Comparison of ENCODE assay signal across 1 cellular context in genomic region chrX:39730671-39731389, GRCh38.
TF ChIP-seq lines count a peak whose summit lies in the region.

No MANE protein-coding gene starts in this region.

TF ChIP-seq in HEK293, 187 proteins besides CTCF, POLR2A, EP300 and RAD21 (continued from another document and continues in another):
- TF ChIP-seq PRDM2 (tag by site-specific recombination; IDR thresholded peaks at IDR 0.05; ENCODE audit: borderline replicate concordance) (no peak), ZEB2 (tag by site-specific recombination; IDR thresholded peaks at IDR 0.05) (0 out of 2 replicates have a peak, but pooled peaks have one; percentile 26), ZNF274 (IDR thresholded peaks at IDR 0.05; ENCODE audit: low read length) (no peak), ZNF274 (tag by site-specific recombination; IDR thresholded peaks at IDR 0.05; ENCODE audit: borderline replicate concordance) (no peak), ZNF133 (tag by site-specific recombination; IDR thresholded peaks at IDR 0.05) (no peak), KLF1 (tag by site-specific recombination; IDR thresholded peaks at IDR 0.05) (peak; percentile 14; the same call in 1 of the 2 replicates), KLF8 (tag by site-specific recombination; IDR thresholded peaks at IDR 0.05) (no peak), ZNF223 (tag by site-specific recombination; IDR thresholded peaks at IDR 0.05) (no peak), EGR2 (tag by site-specific recombination; IDR thresholded peaks at IDR 0.05; ENCODE audit: low read depth) (0 out of 2 replicates have a peak, but pooled peaks have one; percentile 5), ZNF391 (tag by site-specific recombination; IDR thresholded peaks at IDR 0.05; ENCODE audit: borderline replicate concordance, low read depth) (no peak), ZNF202 (tag by site-specific recombination; IDR thresholded peaks at IDR 0.05; ENCODE audit: borderline replicate concordance) (no peak), FEZF1 (tag by site-specific recombination; IDR thresholded peaks at IDR 0.05) (peak; percentile 39; the same call in 1 of the 2 replicates), ZNF549 (tag by site-specific recombination; IDR thresholded peaks at IDR 0.05) (no peak), WT1 (tag by site-specific recombination; IDR thresholded peaks at IDR 0.05) (no peak), SP7 (tag by site-specific recombination; IDR thresholded peaks at IDR 0.05) (peak; percentile 10), ZNF48 (tag by site-specific recombination; IDR thresholded peaks at IDR 0.05) (no peak), YY2 (tag by site-specific recombination; IDR thresholded peaks at IDR 0.05) (no peak), ZNF37A (tag by site-specific recombination; IDR thresholded peaks at IDR 0.05) (no peak), TCF7L2 (IDR thresholded peaks at IDR 0.05; ENCODE audit: borderline replicate concordance, low read depth, low read length) (peak; percentile 60; the same call in 1 of the 2 replicates), ELK4 (IDR thresholded peaks at IDR 0.05; ENCODE audit: borderline replicate concordance, low read depth, low read length) (no peak), OSR2 (tag by site-specific recombination; IDR thresholded peaks at IDR 0.05) (no peak), ZBTB7A (tag by site-specific recombination; IDR thresholded peaks at IDR 0.05; ENCODE audit: low read depth) (no peak), SP3 (tag by site-specific recombination; IDR thresholded peaks at IDR 0.05) (no peak), ZNF560 (tag by site-specific recombination; IDR thresholded peaks at IDR 0.05; ENCODE audit: borderline replicate concordance) (no peak), ZNF561 (tag by site-specific recombination; IDR thresholded peaks at IDR 0.05; ENCODE audit: borderline replicate concordance) (peak; percentile 35; the same call in 1 of the 2 replicates), ZNF701 (tag by site-specific recombination; IDR thresholded peaks at IDR 0.05) (no peak), ZFHX2 (tag by site-specific recombination; conservative IDR thresholded peaks at IDR 0.05) (peak; percentile 41), ZIC2 (tag by site-specific recombination; IDR thresholded peaks at IDR 0.05) (peak; percentile 88), ZNF266 (tag by site-specific recombination; IDR thresholded peaks at IDR 0.05; ENCODE audit: low read depth) (no peak), ZNF76 (tag by site-specific recombination; IDR thresholded peaks at IDR 0.05; ENCODE audit: borderline replicate concordance, low read depth) (no peak), ZNF433 (tag by site-specific recombination; IDR thresholded peaks at IDR 0.05; ENCODE audit: low read depth) (no peak)
- TF ChIP-seq, protein P1, sequence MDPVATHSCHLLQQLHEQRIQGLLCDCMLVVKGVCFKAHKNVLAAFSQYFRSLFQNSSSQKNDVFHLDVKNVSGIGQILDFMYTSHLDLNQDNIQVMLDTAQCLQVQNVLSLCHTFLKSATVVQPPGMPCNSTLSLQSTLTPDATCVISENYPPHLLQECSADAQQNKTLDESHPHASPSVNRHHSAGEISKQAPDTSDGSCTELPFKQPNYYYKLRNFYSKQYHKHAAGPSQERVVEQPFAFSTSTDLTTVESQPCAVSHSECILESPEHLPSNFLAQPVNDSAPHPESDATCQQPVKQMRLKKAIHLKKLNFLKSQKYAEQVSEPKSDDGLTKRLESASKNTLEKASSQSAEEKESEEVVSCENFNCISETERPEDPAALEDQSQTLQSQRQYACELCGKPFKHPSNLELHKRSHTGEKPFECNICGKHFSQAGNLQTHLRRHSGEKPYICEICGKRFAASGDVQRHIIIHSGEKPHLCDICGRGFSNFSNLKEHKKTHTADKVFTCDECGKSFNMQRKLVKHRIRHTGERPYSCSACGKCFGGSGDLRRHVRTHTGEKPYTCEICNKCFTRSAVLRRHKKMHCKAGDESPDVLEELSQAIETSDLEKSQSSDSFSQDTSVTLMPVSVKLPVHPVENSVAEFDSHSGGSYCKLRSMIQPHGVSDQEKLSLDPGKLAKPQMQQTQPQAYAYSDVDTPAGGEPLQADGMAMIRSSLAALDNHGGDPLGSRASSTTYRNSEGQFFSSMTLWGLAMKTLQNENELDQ (tag by site-specific recombination; IDR thresholded peaks at IDR 0.05; ENCODE audit: low read depth) = no peak
- TF ChIP-seq, protein P2, sequence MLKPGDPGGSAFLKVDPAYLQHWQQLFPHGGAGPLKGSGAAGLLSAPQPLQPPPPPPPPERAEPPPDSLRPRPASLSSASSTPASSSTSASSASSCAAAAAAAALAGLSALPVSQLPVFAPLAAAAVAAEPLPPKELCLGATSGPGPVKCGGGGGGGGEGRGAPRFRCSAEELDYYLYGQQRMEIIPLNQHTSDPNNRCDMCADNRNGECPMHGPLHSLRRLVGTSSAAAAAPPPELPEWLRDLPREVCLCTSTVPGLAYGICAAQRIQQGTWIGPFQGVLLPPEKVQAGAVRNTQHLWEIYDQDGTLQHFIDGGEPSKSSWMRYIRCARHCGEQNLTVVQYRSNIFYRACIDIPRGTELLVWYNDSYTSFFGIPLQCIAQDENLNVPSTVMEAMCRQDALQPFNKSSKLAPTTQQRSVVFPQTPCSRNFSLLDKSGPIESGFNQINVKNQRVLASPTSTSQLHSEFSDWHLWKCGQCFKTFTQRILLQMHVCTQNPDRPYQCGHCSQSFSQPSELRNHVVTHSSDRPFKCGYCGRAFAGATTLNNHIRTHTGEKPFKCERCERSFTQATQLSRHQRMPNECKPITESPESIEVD (tag by site-specific recombination; IDR thresholded peaks at IDR 0.05) = no peak
- TF ChIP-seq, protein P3, sequence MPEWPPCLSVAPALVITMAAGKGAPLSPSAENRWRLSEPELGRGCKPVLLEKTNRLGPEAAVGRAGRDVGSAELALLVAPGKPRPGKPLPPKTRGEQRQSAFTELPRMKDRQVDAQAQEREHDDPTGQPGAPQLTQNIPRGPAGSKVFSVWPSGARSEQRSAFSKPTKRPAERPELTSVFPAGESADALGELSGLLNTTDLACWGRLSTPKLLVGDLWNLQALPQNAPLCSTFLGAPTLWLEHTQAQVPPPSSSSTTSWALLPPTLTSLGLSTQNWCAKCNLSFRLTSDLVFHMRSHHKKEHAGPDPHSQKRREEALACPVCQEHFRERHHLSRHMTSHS (tag by site-specific recombination; IDR thresholded peaks at IDR 0.05) = no peak
- TF ChIP-seq, protein P4, sequence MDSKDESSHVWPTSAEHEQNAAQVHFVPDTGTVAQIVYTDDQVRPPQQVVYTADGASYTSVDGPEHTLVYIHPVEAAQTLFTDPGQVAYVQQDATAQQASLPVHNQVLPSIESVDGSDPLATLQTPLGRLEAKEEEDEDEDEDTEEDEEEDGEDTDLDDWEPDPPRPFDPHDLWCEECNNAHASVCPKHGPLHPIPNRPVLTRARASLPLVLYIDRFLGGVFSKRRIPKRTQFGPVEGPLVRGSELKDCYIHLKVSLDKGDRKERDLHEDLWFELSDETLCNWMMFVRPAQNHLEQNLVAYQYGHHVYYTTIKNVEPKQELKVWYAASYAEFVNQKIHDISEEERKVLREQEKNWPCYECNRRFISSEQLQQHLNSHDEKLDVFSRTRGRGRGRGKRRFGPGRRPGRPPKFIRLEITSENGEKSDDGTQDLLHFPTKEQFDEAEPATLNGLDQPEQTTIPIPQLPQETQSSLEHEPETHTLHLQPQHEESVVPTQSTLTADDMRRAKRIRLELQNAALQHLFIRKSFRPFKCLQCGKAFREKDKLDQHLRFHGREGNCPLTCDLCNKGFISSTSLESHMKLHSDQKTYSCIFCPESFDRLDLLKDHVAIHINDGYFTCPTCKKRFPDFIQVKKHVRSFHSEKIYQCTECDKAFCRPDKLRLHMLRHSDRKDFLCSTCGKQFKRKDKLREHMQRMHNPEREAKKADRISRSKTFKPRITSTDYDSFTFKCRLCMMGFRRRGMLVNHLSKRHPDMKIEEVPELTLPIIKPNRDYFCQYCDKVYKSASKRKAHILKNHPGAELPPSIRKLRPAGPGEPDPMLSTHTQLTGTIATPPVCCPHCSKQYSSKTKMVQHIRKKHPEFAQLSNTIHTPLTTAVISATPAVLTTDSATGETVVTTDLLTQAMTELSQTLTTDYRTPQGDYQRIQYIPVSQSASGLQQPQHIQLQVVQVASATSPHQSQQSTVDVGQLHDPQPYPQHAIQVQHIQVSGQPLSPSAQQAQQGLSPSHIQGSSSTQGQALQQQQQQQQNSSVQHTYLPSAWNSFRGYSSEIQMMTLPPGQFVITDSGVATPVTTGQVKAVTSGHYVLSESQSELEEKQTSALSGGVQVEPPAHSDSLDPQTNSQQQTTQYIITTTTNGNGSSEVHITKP (tag by site-specific recombination; IDR thresholded peaks at IDR 0.05) = peak; percentile 33; the same call in 1 of the 2 replicates
- TF ChIP-seq, protein P5, sequence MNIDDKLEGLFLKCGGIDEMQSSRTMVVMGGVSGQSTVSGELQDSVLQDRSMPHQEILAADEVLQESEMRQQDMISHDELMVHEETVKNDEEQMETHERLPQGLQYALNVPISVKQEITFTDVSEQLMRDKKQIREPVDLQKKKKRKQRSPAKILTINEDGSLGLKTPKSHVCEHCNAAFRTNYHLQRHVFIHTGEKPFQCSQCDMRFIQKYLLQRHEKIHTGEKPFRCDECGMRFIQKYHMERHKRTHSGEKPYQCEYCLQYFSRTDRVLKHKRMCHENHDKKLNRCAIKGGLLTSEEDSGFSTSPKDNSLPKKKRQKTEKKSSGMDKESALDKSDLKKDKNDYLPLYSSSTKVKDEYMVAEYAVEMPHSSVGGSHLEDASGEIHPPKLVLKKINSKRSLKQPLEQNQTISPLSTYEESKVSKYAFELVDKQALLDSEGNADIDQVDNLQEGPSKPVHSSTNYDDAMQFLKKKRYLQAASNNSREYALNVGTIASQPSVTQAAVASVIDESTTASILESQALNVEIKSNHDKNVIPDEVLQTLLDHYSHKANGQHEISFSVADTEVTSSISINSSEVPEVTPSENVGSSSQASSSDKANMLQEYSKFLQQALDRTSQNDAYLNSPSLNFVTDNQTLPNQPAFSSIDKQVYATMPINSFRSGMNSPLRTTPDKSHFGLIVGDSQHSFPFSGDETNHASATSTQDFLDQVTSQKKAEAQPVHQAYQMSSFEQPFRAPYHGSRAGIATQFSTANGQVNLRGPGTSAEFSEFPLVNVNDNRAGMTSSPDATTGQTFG (tag by site-specific recombination; IDR thresholded peaks at IDR 0.05; ENCODE audit: borderline replicate concordance) = no peak
- TF ChIP-seq, protein P6, sequence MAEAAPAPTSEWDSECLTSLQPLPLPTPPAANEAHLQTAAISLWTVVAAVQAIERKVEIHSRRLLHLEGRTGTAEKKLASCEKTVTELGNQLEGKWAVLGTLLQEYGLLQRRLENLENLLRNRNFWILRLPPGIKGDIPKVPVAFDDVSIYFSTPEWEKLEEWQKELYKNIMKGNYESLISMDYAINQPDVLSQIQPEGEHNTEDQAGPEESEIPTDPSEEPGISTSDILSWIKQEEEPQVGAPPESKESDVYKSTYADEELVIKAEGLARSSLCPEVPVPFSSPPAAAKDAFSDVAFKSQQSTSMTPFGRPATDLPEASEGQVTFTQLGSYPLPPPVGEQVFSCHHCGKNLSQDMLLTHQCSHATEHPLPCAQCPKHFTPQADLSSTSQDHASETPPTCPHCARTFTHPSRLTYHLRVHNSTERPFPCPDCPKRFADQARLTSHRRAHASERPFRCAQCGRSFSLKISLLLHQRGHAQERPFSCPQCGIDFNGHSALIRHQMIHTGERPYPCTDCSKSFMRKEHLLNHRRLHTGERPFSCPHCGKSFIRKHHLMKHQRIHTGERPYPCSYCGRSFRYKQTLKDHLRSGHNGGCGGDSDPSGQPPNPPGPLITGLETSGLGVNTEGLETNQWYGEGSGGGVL (tag by site-specific recombination; IDR thresholded peaks at IDR 0.05) = peak; percentile 40; the same call in 1 of the 2 replicates
